In the genomic region with DNA sequence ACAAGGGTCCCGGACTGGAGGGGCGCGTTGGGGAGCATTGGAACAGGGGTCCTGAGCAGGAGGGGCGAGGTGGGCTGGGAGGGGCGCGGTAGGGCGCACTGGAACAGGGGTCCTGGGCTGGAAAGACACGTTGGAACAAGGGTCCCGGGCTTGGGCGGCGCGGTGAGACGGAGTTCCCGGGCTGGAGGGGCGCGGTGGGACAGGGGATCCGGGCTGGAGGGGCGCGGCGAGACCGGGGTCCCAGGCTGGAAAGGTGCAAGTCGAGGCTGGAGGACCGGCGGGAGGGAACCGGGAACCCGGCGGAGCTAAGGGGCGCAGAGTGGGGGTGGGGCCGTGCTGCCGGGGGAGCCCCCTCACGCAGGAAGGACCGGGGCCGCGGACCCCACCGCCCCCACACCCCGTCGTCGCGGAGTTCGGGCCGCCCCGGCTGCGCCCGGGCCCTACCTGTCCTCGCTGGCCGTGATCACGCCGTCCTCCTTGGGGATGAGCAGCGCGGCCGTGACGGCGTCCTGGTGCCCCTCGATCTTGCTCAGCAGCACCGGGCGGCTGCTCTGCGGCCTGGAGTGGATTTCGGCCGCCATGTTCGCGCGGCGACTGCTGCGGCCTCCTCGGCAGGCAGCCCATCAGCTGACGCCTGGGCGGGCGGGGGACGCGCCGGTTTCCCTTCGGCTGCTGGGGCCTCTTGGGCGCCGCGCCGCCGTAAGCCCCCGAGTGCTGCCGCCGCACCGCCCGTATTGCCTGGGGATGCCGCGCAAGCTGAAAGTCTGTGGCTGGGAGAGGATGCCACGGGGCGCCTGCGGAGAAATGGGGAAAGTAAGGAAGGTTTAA, we compare ENCODE assay signal across 8 cellular contexts. TPM values are rescaled to one million over a fixed set of nuclear protein-coding genes. Genes with fewer than 3 reads are reported as not detected.
DNase-seq lines count a peak whose midpoint lies in the region; ATAC-seq and TF ChIP-seq lines count a peak whose summit lies in the region.

A gene with protein sequence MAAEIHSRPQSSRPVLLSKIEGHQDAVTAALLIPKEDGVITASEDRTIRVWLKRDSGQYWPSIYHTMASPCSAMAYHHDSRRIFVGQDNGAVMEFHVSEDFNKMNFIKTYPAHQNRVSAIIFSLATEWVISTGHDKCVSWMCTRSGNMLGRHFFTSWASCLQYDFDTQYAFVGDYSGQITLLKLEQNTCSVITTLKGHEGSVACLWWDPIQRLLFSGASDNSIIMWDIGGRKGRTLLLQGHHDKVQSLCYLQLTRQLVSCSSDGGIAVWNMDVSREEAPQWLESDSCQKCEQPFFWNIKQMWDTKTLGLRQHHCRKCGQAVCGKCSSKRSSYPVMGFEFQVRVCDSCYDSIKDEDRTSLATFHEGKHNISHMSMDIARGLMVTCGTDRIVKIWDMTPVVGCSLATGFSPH (minus strand): TSS at position 632 of the 828 bp plus-strand sequence. CDS start 51 bp downstream, at position 581.

- H3K27me3 ChIP-seq in parathyroid adenoma (ENCODE audit: control insufficient read depth, insufficient read depth, low read length) (no peaks in the 10 kb centered on the region), thyroid gland (no peaks in the 10 kb centered on the region)

- peaks cover 42% of the 10 kb centered on the region for H3K79me2 ChIP-seq in parathyroid adenoma

- DNase-seq in GM12865 (ENCODE audit: low read depth) (peak; percentile 93), NCI-H1092 (lab: John Stamatoyannopoulos, UW) (peak; percentile 51), SW 1271 (lab: John Stamatoyannopoulos, UW) (peak; percentile 17 to 76), Right ventricle myocardium inferior (ENCODE audit: missing footprints) (peak; percentile 94), thyroid gland (peak; percentile 87 to 91)
- DNase-seq in activated naive CD8-positive, alpha-beta T cell treated with anti-CD3 and anti-CD28 coated beads, Interleukin-2, amount 50 U/mL, for 16 hours (ENCODE audit: low read depth, low spot score): peak; percentile 54

- peaks cover 10% of the 10 kb centered on the region for H3K4me1 ChIP-seq in parathyroid adenoma
- peaks cover 12 to 37% of the 10 kb centered on the region in 2 donors for H3K4me1 ChIP-seq in thyroid gland

- ATAC-seq in HG02610 (IDR thresholded peaks at IDR 0.05; ENCODE audit: unreplicated experiment) (peak; percentile 58), Right ventricle myocardium inferior (peak; percentile 98)

- H3K27ac ChIP-seq in parathyroid adenoma (peak within 1 kb of the TSS; percentile 81), thyroid gland (peak within 1 kb of the TSS; percentile 87 to 98 (median 95))

- TF ChIP-seq CTCF in GM12865 (IDR thresholded peaks at IDR 0.05; ENCODE audit: insufficient read depth, low read depth, low read length, missing control alignments): no peak
- TF ChIP-seq CTCF in parathyroid adenoma (IDR thresholded peaks at IDR 0.05): peak; percentile 17
- peak in 1 of 6 experiments; percentile 5 for TF ChIP-seq CTCF in thyroid gland (IDR thresholded peaks at IDR 0.05)

- H3K9ac ChIP-seq in parathyroid adenoma: peak within 1 kb of the TSS; percentile 90

- peak within 1 kb of the TSS; percentile 96 for H2AFZ ChIP-seq in parathyroid adenoma

- intact Hi-C loops in Right ventricle myocardium inferior (cut with DNase I) (no loop called here), thyroid gland (cut with DNase I) (no loop called here)

- H3K4me2 ChIP-seq in parathyroid adenoma (ENCODE audit: low read length): peak within 1 kb of the TSS; percentile 95

- H3K4me3 ChIP-seq in GM12865 (ENCODE audit: low read depth, low read length) (peak within 1 kb of the TSS; percentile 81), parathyroid adenoma (ENCODE audit: low read depth, low read length) (peak within 1 kb of the TSS; percentile 86), thyroid gland (replicated peaks in 1 of 3) (peak within 1 kb of the TSS; percentile 91 to 96 (median 95))

- TF ChIP-seq POLR2A in thyroid gland (IDR thresholded peaks at IDR 0.05): peak; percentile 20 to 90

- H3K9me3 ChIP-seq in parathyroid adenoma (ENCODE audit: control insufficient read depth, low read length) (no peaks in the 10 kb centered on the region), thyroid gland (no peaks in the 10 kb centered on the region)

- no peaks in the 10 kb centered on the region for H3K36me3 ChIP-seq in parathyroid adenoma (ENCODE audit: control insufficient read depth, insufficient read depth, low read length)
- no peaks in the 10 kb centered on the region for H3K36me3 ChIP-seq in thyroid gland

- WGBS in thyroid gland, 2 donors: 1% methylated on average over 40 to 46 of the region's 87 CpGs

RNA-seq across cellular contexts. Expression of the gene that starts here (rescaled TPM):
- total RNA-seq in Right ventricle myocardium inferior (13.4 TPM), thyroid gland (10 to 100 TPM; 49.4 to 87.7 (median 59.6) TPM)

Comparison
In these comparisons a context has a peak if more than half of its experiments do, and no peak if none do; other contexts are left out.
1. Peak in every context shown above with its lines: DNase-seq, ATAC-seq, H3K4me3 ChIP-seq and H3K27ac ChIP-seq.